In genomic region chr11:118789501-118790356, GRCh38 we compare ENCODE assay signal across 8 cellular contexts. TPM values are rescaled to one million over a fixed set of nuclear protein-coding genes. Genes with fewer than 3 reads are reported as not detected.
DNase-seq lines count a peak whose midpoint lies in the region; ATAC-seq and TF ChIP-seq lines count a peak whose summit lies in the region.

No MANE protein-coding gene starts in this region.

- H3K27me3 Mint-ChIP-seq in activated naive CD4-positive, alpha-beta T cell treated with anti-CD3 and anti-CD28 coated beads for 36 hours (ENCODE audit: low read depth) = no peaks in the 10 kb centered on the region
- no peaks in the 10 kb centered on the region for H3K27me3 Mint-ChIP-seq in nephron (ENCODE audit: low read depth)

- peaks cover 3% of the 10 kb centered on the region for H3K27me3 ChIP-seq in Loucy (ENCODE audit: insufficient read depth, low read length, poor library complexity, severe bottlenecking)

- CTCF ChIA-PET in activated naive CD4-positive, alpha-beta T cell treated with anti-CD3 and anti-CD28 coated beads for 36 hours (lab: Charles Lee) = interaction anchor here (0.7 to 7.7 kb wide), 14 partner anchors 23 to 123 kb away, joined by 3 to 76 read pairs (median 6); partner anchors contain the start of gene CXCR5

- H3K4me1 Mint-ChIP-seq in activated naive CD4-positive, alpha-beta T cell treated with anti-CD3 and anti-CD28 coated beads for 36 hours (ENCODE audit: low read depth) = peaks cover 32% of the 10 kb centered on the region
- peaks cover 33% of the 10 kb centered on the region for H3K4me1 Mint-ChIP-seq in nephron

- intact Hi-C loops in activated naive CD4-positive, alpha-beta T cell treated with anti-CD3 and anti-CD28 coated beads for 36 hours (cut with micrococcal nuclease) = loop anchor here (1.0 to 5.0 kb wide), 8 partner anchors 81 to 305 kb away; partner anchors contain the start of genes CENATAC, CXCR5 and SLC37A4

- ATAC-seq in esophagus mucosa (peak; percentile 1), GM18498 (IDR thresholded peaks at IDR 0.05; ENCODE audit: unreplicated experiment) (no peak)

- DNase-seq in activated naive CD4-positive, alpha-beta T cell treated with anti-CD3 and anti-CD28 coated beads for 36 hours = peak; percentile 80
- no peak for DNase-seq in activated naive CD4-positive, alpha-beta T cell treated with Interleukin-2 at 50 U/mL for 16 hours
- peak; percentile 45 to 60 for DNase-seq in activated CD4-positive, alpha-beta T cell treated with anti-CD3 and anti-CD28 coated beads, Interleukin-2, amount 50 U/mL, for 48 hours
- DNase-seq in SHP77 (lab: John Stamatoyannopoulos, UW) = no peak

- peak overlapping the region; percentile 98 for H3K27ac Mint-ChIP-seq in activated naive CD4-positive, alpha-beta T cell treated with anti-CD3 and anti-CD28 coated beads for 36 hours
- H3K27ac Mint-ChIP-seq in nephron = peak overlapping the region; percentile 100

- H3K9me3 Mint-ChIP-seq in activated naive CD4-positive, alpha-beta T cell treated with anti-CD3 and anti-CD28 coated beads for 36 hours = no peaks in the 10 kb centered on the region
- no peaks in the 10 kb centered on the region for H3K9me3 Mint-ChIP-seq in nephron

- peaks cover 48% of the 10 kb centered on the region for H3K36me3 Mint-ChIP-seq in activated naive CD4-positive, alpha-beta T cell treated with anti-CD3 and anti-CD28 coated beads for 36 hours (ENCODE audit: low read depth)
- peaks cover 14% of the 10 kb centered on the region for H3K36me3 Mint-ChIP-seq in nephron (ENCODE audit: low read depth)

- no peak overlapping the region for H2AFZ ChIP-seq in Loucy (ENCODE audit: low read length)

- H4K20me1 ChIP-seq in Loucy (ENCODE audit: insufficient read depth, low read length, poor library complexity, severe bottlenecking) = peaks cover 56% of the 10 kb centered on the region

- H3K4me3 Mint-ChIP-seq in activated naive CD4-positive, alpha-beta T cell treated with anti-CD3 and anti-CD28 coated beads for 36 hours = peak overlapping the region; percentile 99
- H3K4me3 Mint-ChIP-seq in nephron = peak overlapping the region; percentile 95 to 99 (median 99)

- H3K79me2 ChIP-seq in Loucy (ENCODE audit: insufficient read depth, low read length) = peaks cover 73% of the 10 kb centered on the region

- no peaks in the 10 kb centered on the region for H3K9me3 ChIP-seq in Loucy (ENCODE audit: insufficient read depth, low read depth, low read length)

- H3K36me3 ChIP-seq in Loucy (ENCODE audit: insufficient read depth, low read length) = peaks cover 15% of the 10 kb centered on the region

- H3K9me2 ChIP-seq in Loucy (replicated peaks; ENCODE audit: low read depth, low read length) = no peaks in the 10 kb centered on the region

- H3K9ac ChIP-seq in Loucy (ENCODE audit: low read depth, low read length, poor library complexity, severe bottlenecking) = peak overlapping the region; percentile 99

- H3F3A ChIP-seq in Loucy (ENCODE audit: low read depth) = peaks cover 4% of the 10 kb centered on the region; the same call in 1 of the 2 replicates

- H3K4me1 ChIP-seq in Loucy (ENCODE audit: insufficient read depth, low read length, poor library complexity, severe bottlenecking) = peaks cover 41% of the 10 kb centered on the region

- TF ChIP-seq CTCF in Loucy (conservative IDR thresholded peaks at IDR 0.05; ENCODE audit: low read length) (no peak), nephron (IDR thresholded peaks at IDR 0.05; ENCODE audit: unreplicated experiment in 3 of 3) (no peak)

- peak overlapping the region; percentile 93 for H3K4me2 ChIP-seq in Loucy (ENCODE audit: low read depth, low read length, poor library complexity, severe bottlenecking)

- peak overlapping the region; percentile 96 for H3K4me3 ChIP-seq in Loucy (ENCODE audit: low read length, poor library complexity, severe bottlenecking)

RNA-seq across cellular contexts. Expression of gene DDX6, which starts 1.2 kb away (rescaled TPM):
- total RNA-seq in activated naive CD4-positive, alpha-beta T cell treated with anti-CD3 and anti-CD28 coated beads for 36 hours = 100 to 1,000 TPM; 274 to 279 TPM
- 65.8 TPM for total RNA-seq in esophagus mucosa

Comparison
In these comparisons a context has a peak if more than half of its experiments do, and no peak if none do; other contexts are left out.
1. DNase-seq: peak in activated naive CD4-positive, alpha-beta T cell treated with anti-CD3 and anti-CD28 coated beads for 36 hours (single experiment) and activated CD4-positive, alpha-beta T cell treated with anti-CD3 and anti-CD28 coated beads, Interleukin-2, amount 50 U/mL, for 48 hours (2 of 2); none in activated naive CD4-positive, alpha-beta T cell treated with Interleukin-2 at 50 U/mL for 16 hours (single experiment) and SHP77 (0 of 2).